Comparison of ENCODE assay signal across 8 cellular contexts in the genomic region with DNA sequence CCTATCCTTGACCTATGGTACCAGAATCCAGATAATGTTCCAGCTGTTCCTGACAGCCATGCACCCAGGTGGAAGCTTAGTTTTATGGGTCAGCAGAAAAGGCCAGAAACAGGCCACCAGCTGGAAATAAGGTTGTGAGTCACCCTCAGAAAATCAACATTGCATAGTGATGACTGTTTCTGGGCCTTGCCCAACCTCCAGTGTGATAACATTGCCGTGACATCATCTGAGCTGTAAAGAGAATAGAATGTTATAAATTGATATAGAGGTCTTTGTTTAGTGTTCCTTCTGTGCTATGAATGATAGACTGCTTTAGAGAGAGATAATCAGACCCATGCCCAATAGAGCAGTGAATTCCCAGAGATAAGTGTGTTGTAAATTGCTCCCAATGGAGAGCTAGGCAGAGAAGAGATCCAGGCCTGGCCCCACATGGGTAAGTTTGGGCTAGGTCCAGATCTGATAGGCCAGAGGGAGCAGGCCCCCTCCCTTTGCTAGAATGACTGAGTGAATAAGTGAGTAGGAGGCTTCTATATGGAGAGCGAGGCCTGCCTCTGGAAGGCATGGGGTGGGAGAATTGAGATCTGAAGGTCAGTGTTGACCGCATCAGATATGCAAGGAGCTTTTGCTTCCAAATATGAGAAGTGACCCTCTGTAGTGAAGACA. TPM values are rescaled to one million over a fixed set of nuclear protein-coding genes. Genes with fewer than 3 reads are reported as not detected.
A peak's percentile ranks its signal among the peaks of the same experiment; 100 is the strongest.
DNase-seq lines count a peak whose midpoint lies in the region; ATAC-seq and TF ChIP-seq lines count a peak whose summit lies in the region.

No MANE protein-coding gene starts in this region.

- peak; percentile 75 for DNase-seq in HCT116 (ENCODE audit: low read depth, low spot score)
- DNase-seq in T1000 (lab: John Stamatoyannopoulos, UW), result peak; percentile 75
- DNase-seq in cardiac muscle cell (ENCODE audit: low read depth in 1 of 2, low spot score in 1 of 2), result peak; percentile 59 to 93
- DNase-seq in smooth muscle cell (lab: John Stamatoyannopoulos, UW; ENCODE audit: unreplicated experiment), result no peak
- DNase-seq in mesenteric fat pad (ENCODE audit: low spot score), result no peak
- no peak for DNase-seq in NCI-H2029 treated with DMSO at 0.1 percent for 48 hours (lab: John Stamatoyannopoulos, UW)
- no peak for DNase-seq in retina
- no peak for DNase-seq in activated CD8-positive, alpha-beta memory T cell treated with anti-CD3 and anti-CD28 coated beads, Interleukin-2, amount 50 U/mL, for 48 hours

- TF ChIP-seq CTCF in HCT116 (IDR thresholded peaks at IDR 0.05 in 2 of 3, conservative IDR thresholded peaks at IDR 0.05 in 1 of 3; ENCODE audit: borderline replicate concordance in 1 of 3, insufficient read depth in 1 of 3, low read depth in 2 of 3, low read length in 2 of 3) (no peak), cardiac muscle cell (IDR thresholded peaks at IDR 0.05; ENCODE audit: low read depth, low read length) (no peak), smooth muscle cell (IDR thresholded peaks at IDR 0.05; ENCODE audit: borderline replicate concordance, insufficient read depth, poor library complexity, severe bottlenecking) (no peak)

- H3K4me3 ChIP-seq in HCT116 (replicated peaks in 1 of 2; ENCODE audit: low read depth in 1 of 2, low read length in 2 of 2), result no peak overlapping the region
- H3K4me3 ChIP-seq in cardiac muscle cell, result no peak overlapping the region
- no peak overlapping the region for H3K4me3 ChIP-seq in smooth muscle cell

- H3K9me3 ChIP-seq in HCT116 (ENCODE audit: control insufficient read depth in 1 of 2, insufficient read depth in 1 of 2, low read depth in 1 of 2, low read length in 2 of 2) (no peaks in the 10 kb centered on the region), cardiac muscle cell (ENCODE audit: low read depth) (no peaks in the 10 kb centered on the region), smooth muscle cell (replicated peaks; ENCODE audit: low read depth) (no peaks in the 10 kb centered on the region)

- no peaks in the 10 kb centered on the region for H3K79me2 ChIP-seq in HCT116 (ENCODE audit: insufficient read depth, low read length)
- no peaks in the 10 kb centered on the region for H3K79me2 ChIP-seq in smooth muscle cell (ENCODE audit: low read depth)

- no peak overlapping the region for H3K9ac ChIP-seq in HCT116 (ENCODE audit: low read length)
- H3K9ac ChIP-seq in smooth muscle cell (ENCODE audit: low read depth), result peak overlapping the region; percentile 45

- intact Hi-C loops in HCT116 (cut with micrococcal nuclease), result loop anchor here (10.0 kb wide), 1 partner anchor 914 kb away; no protein-coding TSS in a partner anchor

- H3K27me3 ChIP-seq in HCT116 (ENCODE audit: insufficient read depth, low read length) (no peaks in the 10 kb centered on the region; the same call in 1 of the 2 replicates), cardiac muscle cell (no peaks in the 10 kb centered on the region), smooth muscle cell (ENCODE audit: low read depth) (peaks cover 2% of the 10 kb centered on the region)

- H3K36me3 ChIP-seq in HCT116 (ENCODE audit: control insufficient read depth in 1 of 2, insufficient read depth in 2 of 2, low read length in 2 of 2) (no peaks in the 10 kb centered on the region), cardiac muscle cell (no peaks in the 10 kb centered on the region), smooth muscle cell (ENCODE audit: low read depth) (no peaks in the 10 kb centered on the region)

- POLR2A ChIA-PET in HCT116 (lab: Charles Lee), result interaction anchor here (1.3 to 1.4 kb wide), 2 partner anchors 15 to 46 kb away, joined by 3 to 5 read pairs; a partner anchor contains a TSS

- H3K4me1 ChIP-seq in HCT116 (ENCODE audit: control insufficient read depth in 1 of 2, insufficient read depth in 2 of 2, low read length in 2 of 2) (peaks cover 11 to 14% of the 10 kb centered on the region in 2 experiments), cardiac muscle cell (ENCODE audit: low read depth) (peaks cover 54% of the 10 kb centered on the region), smooth muscle cell (ENCODE audit: low read depth) (peaks cover 13% of the 10 kb centered on the region)

- TF ChIP-seq POLR2A in HCT116 (IDR thresholded peaks at IDR 0.05; ENCODE audit: borderline replicate concordance, extremely low read depth, insufficient read depth, insufficient read length), result no peak

- H3K27ac ChIP-seq in HCT116 (ENCODE audit: low read depth, low read length) (no peak overlapping the region), cardiac muscle cell (peak overlapping the region; percentile 74), smooth muscle cell (ENCODE audit: low read depth) (peak overlapping the region; percentile 71)

- H4K20me1 ChIP-seq in HCT116 (ENCODE audit: insufficient read depth) (no peaks in the 10 kb centered on the region), smooth muscle cell (ENCODE audit: low read depth) (no peaks in the 10 kb centered on the region)

- peaks cover 5% of the 10 kb centered on the region for H3F3A ChIP-seq in smooth muscle cell (ENCODE audit: low read depth)

- H3K4me2 ChIP-seq in HCT116 (ENCODE audit: low read length) (peak overlapping the region; percentile 51), smooth muscle cell (peak overlapping the region; percentile 22)

- H2AFZ ChIP-seq in HCT116 (ENCODE audit: low read depth, low read length, poor library complexity, severe bottlenecking) (peak overlapping the region; percentile 33), smooth muscle cell (ENCODE audit: low read depth) (no peak overlapping the region)

- H3K9me2 ChIP-seq in HCT116 (ENCODE audit: insufficient read depth), result no peaks in the 10 kb centered on the region

- WGBS in smooth muscle cell (ENCODE audit: low lambda C conversion rate), result 18% methylated on average over 3 of the region's 3 CpGs

- RAD21 ChIA-PET in HCT116 (lab: Charles Lee; ENCODE audit: low non-redundant PET in 1 of 2, low total read pairs in 2 of 2, uncharacterized antibody in 2 of 2, unreplicated experiment in 2 of 2), result interaction anchor here in 1 of 2 experiments (0.6 kb wide), 1 partner anchor 162 kb away, joined by 3 read pairs; no protein-coding TSS in a partner anchor

- no peak for TF ChIP-seq RAD21 in HCT116 (IDR thresholded peaks at IDR 0.05; ENCODE audit: low read depth)

- ATAC-seq in HCT116, result peak; percentile 88

- BruUV-seq in HCT116 (replicated peaks; lab: Mats Ljungman, UMichigan), result no TSS peak

- CTCF ChIA-PET in HCT116 (lab: Charles Lee), result interaction anchor here (1.2 to 1.9 kb wide), 3 partner anchors 35 to 786 kb away, joined by 3 to 7 read pairs (median 3); no protein-coding TSS in a partner anchor

TF ChIP-seq in HCT116, 20 proteins besides CTCF, POLR2A, EP300 and RAD21 (continues in another document):
- TF ChIP-seq CEBPB (IDR thresholded peaks at IDR 0.05; ENCODE audit: low read depth), result peak; percentile 98
- TF ChIP-seq POLR2AphosphoS5 (IDR thresholded peaks at IDR 0.05; ENCODE audit: low read depth, low read length), result peak; percentile 64
- TF ChIP-seq, protein P1, sequence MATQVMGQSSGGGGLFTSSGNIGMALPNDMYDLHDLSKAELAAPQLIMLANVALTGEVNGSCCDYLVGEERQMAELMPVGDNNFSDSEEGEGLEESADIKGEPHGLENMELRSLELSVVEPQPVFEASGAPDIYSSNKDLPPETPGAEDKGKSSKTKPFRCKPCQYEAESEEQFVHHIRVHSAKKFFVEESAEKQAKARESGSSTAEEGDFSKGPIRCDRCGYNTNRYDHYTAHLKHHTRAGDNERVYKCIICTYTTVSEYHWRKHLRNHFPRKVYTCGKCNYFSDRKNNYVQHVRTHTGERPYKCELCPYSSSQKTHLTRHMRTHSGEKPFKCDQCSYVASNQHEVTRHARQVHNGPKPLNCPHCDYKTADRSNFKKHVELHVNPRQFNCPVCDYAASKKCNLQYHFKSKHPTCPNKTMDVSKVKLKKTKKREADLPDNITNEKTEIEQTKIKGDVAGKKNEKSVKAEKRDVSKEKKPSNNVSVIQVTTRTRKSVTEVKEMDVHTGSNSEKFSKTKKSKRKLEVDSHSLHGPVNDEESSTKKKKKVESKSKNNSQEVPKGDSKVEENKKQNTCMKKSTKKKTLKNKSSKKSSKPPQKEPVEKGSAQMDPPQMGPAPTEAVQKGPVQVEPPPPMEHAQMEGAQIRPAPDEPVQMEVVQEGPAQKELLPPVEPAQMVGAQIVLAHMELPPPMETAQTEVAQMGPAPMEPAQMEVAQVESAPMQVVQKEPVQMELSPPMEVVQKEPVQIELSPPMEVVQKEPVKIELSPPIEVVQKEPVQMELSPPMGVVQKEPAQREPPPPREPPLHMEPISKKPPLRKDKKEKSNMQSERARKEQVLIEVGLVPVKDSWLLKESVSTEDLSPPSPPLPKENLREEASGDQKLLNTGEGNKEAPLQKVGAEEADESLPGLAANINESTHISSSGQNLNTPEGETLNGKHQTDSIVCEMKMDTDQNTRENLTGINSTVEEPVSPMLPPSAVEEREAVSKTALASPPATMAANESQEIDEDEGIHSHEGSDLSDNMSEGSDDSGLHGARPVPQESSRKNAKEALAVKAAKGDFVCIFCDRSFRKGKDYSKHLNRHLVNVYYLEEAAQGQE (IDR thresholded peaks at IDR 0.05; ENCODE audit: low read depth), result no peak
- peak; percentile 35 for TF ChIP-seq YY1 (IDR thresholded peaks at IDR 0.05; ENCODE audit: extremely low read depth, insufficient replicate concordance, low read depth, low read length)
- TF ChIP-seq ZNF274 (IDR thresholded peaks at IDR 0.05; ENCODE audit: low read depth, low read length), result no peak
- TF ChIP-seq, protein P2, sequence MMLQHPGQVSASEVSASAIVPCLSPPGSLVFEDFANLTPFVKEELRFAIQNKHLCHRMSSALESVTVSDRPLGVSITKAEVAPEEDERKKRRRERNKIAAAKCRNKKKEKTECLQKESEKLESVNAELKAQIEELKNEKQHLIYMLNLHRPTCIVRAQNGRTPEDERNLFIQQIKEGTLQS (IDR thresholded peaks at IDR 0.05), result peak; percentile 93
- TF ChIP-seq ELF1 (IDR thresholded peaks at IDR 0.05; ENCODE audit: borderline replicate concordance, low read depth), result no peak
- TF ChIP-seq SP1 (IDR thresholded peaks at IDR 0.05; ENCODE audit: low read depth), result peak; percentile 93
- TF ChIP-seq JUND (IDR thresholded peaks at IDR 0.05), result peak; percentile 100

RNA-seq across cellular contexts. Expression of a gene that starts 14.2 kb away (rescaled TPM):
- total RNA-seq in HCT116 (2021; ENCODE audit: unreplicated experiment) (64.3 TPM), cardiac muscle cell (32.1 and 58.6 TPM in 2 replicates), smooth muscle cell (9.6 and 11.5 TPM in 2 replicates), mesenteric fat pad (56.2 TPM)
- 57.4 and 57.5 TPM in 2 replicates for polyA plus RNA-seq in HCT116 (2012)
- polyA plus RNA-seq in cardiac muscle cell (60.9 and 101 TPM in 2 replicates), smooth muscle cell (35.6 and 40.7 TPM in 2 replicates)

RNA-seq across cellular contexts. Expression of a gene that starts 46.0 kb away (rescaled TPM):
- total RNA-seq in HCT116 (2021; ENCODE audit: unreplicated experiment) (14.2 TPM), cardiac muscle cell (22.9 and 45.1 TPM in 2 replicates), smooth muscle cell (3.6 and 51.9 TPM in 2 replicates), mesenteric fat pad (22.4 TPM)
- polyA plus RNA-seq in HCT116 (2012), result 8.3 and 9.5 TPM in 2 replicates
- polyA plus RNA-seq in cardiac muscle cell (27.5 and 40.6 TPM in 2 replicates), smooth muscle cell (6.1 and 7.9 TPM in 2 replicates)

Comparison
In these comparisons a context has a peak if more than half of its experiments do, and no peak if none do; other contexts are left out.
1. DNase-seq: peak in HCT116 (single experiment), T1000 (single experiment) and cardiac muscle cell (2 of 2); none in smooth muscle cell (single experiment), mesenteric fat pad (single experiment), NCI-H2029 treated with DMSO at 0.1 percent for 48 hours (single experiment), retina (single experiment) and activated CD8-positive, alpha-beta memory T cell treated with anti-CD3 and anti-CD28 coated beads, Interleukin-2, amount 50 U/mL, for 48 hours (single experiment).